ENCODE assay signal across 8 cellular contexts in genomic region chr14:99479160-99479902, GRCh38. TPM values are rescaled to one million over a fixed set of nuclear protein-coding genes. Genes with fewer than 3 reads are reported as not detected.
DNase-seq lines count a peak whose midpoint lies in the region; ATAC-seq and TF ChIP-seq lines count a peak whose summit lies in the region.

No MANE protein-coding gene starts in this region.

- H3K4me3 ChIP-seq in left ventricle myocardium inferior (peak overlapping the region; percentile 92), cardiac fibroblast (replicated peaks in 1 of 2; ENCODE audit: low read depth in 2 of 2, low read length in 2 of 2) (peak overlapping the region; percentile 76 to 82)

- ATAC-seq in Right ventricle myocardium inferior (no peak), HG02885 (IDR thresholded peaks at IDR 0.05; ENCODE audit: poor library complexity, unreplicated experiment) (no peak), GM21723 (IDR thresholded peaks at IDR 0.05; ENCODE audit: unreplicated experiment) (no peak)

- no peaks in the 10 kb centered on the region for H3K27me3 ChIP-seq in left ventricle myocardium inferior (ENCODE audit: low read depth)

- TF ChIP-seq CTCF in left ventricle myocardium inferior (IDR thresholded peaks at IDR 0.05; ENCODE audit: borderline replicate concordance) (no peak), cardiac fibroblast (IDR thresholded peaks at IDR 0.05; ENCODE audit: low read depth, low read length) (no peak), mesothelial cell of epicardium (IDR thresholded peaks at IDR 0.05; ENCODE audit: unreplicated experiment) (no peak)

- H3K27me3 Mint-ChIP-seq in mesothelial cell of epicardium (ENCODE audit: low read depth), result no peaks in the 10 kb centered on the region

- H3K27ac ChIP-seq in left ventricle myocardium inferior (replicated peaks), result peak overlapping the region; percentile 95

- no peaks in the 10 kb centered on the region for H3K9me3 ChIP-seq in left ventricle myocardium inferior (replicated peaks)

- H3K4me1 Mint-ChIP-seq in mesothelial cell of epicardium, result peaks cover 49% of the 10 kb centered on the region

- no peaks in the 10 kb centered on the region for H3K9me3 Mint-ChIP-seq in mesothelial cell of epicardium

- H3K4me1 ChIP-seq in left ventricle myocardium inferior, result peaks cover 73% of the 10 kb centered on the region

- peak overlapping the region; percentile 95 for H3K4me3 Mint-ChIP-seq in mesothelial cell of epicardium

- intact Hi-C loops in left ventricle myocardium inferior (cut with micrococcal nuclease) (no loop called here), Right ventricle myocardium inferior (cut with DNase I) (no loop called here)

- H3K36me3 ChIP-seq in left ventricle myocardium inferior, result no peaks in the 10 kb centered on the region

- DNase-seq in left ventricle myocardium inferior, result no peak
- DNase-seq in Right ventricle myocardium inferior (ENCODE audit: missing footprints), result no peak
- DNase-seq in cardiac fibroblast (ENCODE audit: low read depth in 2 of 2), result peak; percentile 15 to 16
- no peak for DNase-seq in mesothelial cell of epicardium (ENCODE audit: low spot score in 2 of 2, unreplicated experiment in 2 of 2)
- DNase-seq in activated effector memory CD4-positive, alpha-beta T cell treated with Interleukin-2 at 50 U/mL for 16 hours, result no peak
- no peak for DNase-seq in NCI-H510A treated with DMSO at 0.1 percent for 48 hours (lab: John Stamatoyannopoulos, UW)

- H3K36me3 Mint-ChIP-seq in mesothelial cell of epicardium, result no peaks in the 10 kb centered on the region

- peak overlapping the region; percentile 95 for H3K27ac Mint-ChIP-seq in mesothelial cell of epicardium

RNA-seq across cellular contexts. Expression of gene SETD3, which starts 1.3 kb away (rescaled TPM):
- total RNA-seq in left ventricle myocardium inferior (101 TPM), Right ventricle myocardium inferior (97.2 TPM), mesothelial cell of epicardium (47.4 to 49.3 TPM (median 47.7 TPM) in 3 replicates)

RNA-seq across cellular contexts. Expression of gene CCNK, which starts 1.9 kb away (rescaled TPM):
- 32.2 TPM for total RNA-seq in left ventricle myocardium inferior
- total RNA-seq in Right ventricle myocardium inferior, result 29.2 TPM
- 65.1 to 71.9 TPM (median 67.9 TPM) in 3 replicates for total RNA-seq in mesothelial cell of epicardium

Comparison
In these comparisons a context has a peak if more than half of its experiments do, and no peak if none do; other contexts are left out.
1. DNase-seq: peak in cardiac fibroblast (2 of 2); none in left ventricle myocardium inferior (single experiment), Right ventricle myocardium inferior (single experiment), mesothelial cell of epicardium (0 of 2), activated effector memory CD4-positive, alpha-beta T cell treated with Interleukin-2 at 50 U/mL for 16 hours (single experiment) and NCI-H510A treated with DMSO at 0.1 percent for 48 hours (single experiment).